In the genomic region with DNA sequence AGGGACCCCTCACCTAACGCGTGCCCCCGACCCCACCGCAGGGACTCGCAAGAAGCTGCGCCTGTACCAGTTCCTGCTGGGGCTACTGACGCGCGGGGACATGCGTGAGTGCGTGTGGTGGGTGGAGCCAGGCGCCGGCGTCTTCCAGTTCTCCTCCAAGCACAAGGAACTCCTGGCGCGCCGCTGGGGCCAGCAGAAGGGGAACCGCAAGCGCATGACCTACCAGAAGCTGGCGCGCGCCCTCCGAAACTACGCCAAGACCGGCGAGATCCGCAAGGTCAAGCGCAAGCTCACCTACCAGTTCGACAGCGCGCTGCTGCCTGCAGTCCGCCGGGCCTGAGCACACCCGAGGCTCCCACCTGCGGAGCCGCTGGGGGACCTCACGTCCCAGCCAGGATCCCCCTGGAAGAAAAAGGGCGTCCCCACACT, we compare ENCODE assay signal across 8 cellular contexts. TPM values are rescaled to one million over a fixed set of nuclear protein-coding genes. Genes with fewer than 3 reads are reported as not detected.
DNase-seq lines count a peak whose midpoint lies in the region; ATAC-seq, FAIRE-seq and TF ChIP-seq lines count a peak whose summit lies in the region.

No MANE protein-coding gene starts in this region.

- peak; percentile 28 for DNase-seq in G401 (ENCODE audit: low spot score)
- DNase-seq in RPMI8226: peak; percentile 87
- DNase-seq in left colon: peak; percentile 89 to 91
- peak in 2 of 3 donors; percentile 18 to 19 for DNase-seq in stimulated activated CD4-positive, alpha-beta T cell treated with anti-CD3 and anti-CD28 coated beads, TNF-alpha, amount 100 ng/mL, for 48 hours (ENCODE audit: low read depth in 3 of 3)
- no peak for DNase-seq in RCC 7860 (ENCODE audit: low spot score)

- in situ Hi-C loops in G401 (cut with HindIII; ENCODE audit: low sequenced_read_pairs): no loop called here

- ATAC-seq in left colon: peak; percentile 55
- no peak for ATAC-seq in SK-N-SH treated with all-trans-retinoic acid at 6 μM for 48 hours
- no peak for ATAC-seq in HG03175 (IDR thresholded peaks at IDR 0.05; ENCODE audit: unreplicated experiment)

- H3K27ac ChIP-seq in cingulate gyrus (ENCODE audit: low read depth, low read length): peak overlapping the region; percentile 29

- no peak for FAIRE-seq in RCC 7860 (lab: Jason Lieb, UNC)

- intact Hi-C loops in left colon (cut with DNase I, micrococcal nuclease): no loop called here

TF ChIP-seq in SK-N-SH treated with all-trans-retinoic acid at 6 μM for 48 hours, 23 proteins besides CTCF, POLR2A, EP300 and RAD21:
- TF ChIP-seq, protein P1, sequence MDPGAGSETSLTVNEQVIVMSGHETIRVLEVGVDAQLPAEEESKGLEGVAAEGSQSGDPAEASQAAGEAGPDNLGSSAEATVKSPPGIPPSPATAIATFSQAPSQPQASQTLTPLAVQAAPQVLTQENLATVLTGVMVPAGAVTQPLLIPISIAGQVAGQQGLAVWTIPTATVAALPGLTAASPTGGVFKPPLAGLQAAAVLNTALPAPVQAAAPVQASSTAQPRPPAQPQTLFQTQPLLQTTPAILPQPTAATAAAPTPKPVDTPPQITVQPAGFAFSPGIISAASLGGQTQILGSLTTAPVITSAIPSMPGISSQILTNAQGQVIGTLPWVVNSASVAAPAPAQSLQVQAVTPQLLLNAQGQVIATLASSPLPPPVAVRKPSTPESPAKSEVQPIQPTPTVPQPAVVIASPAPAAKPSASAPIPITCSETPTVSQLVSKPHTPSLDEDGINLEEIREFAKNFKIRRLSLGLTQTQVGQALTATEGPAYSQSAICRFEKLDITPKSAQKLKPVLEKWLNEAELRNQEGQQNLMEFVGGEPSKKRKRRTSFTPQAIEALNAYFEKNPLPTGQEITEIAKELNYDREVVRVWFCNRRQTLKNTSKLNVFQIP (CRISPR knock-in tag; IDR thresholded peaks at IDR 0.05; ENCODE audit: borderline replicate concordance, low read depth): no peak
- TF ChIP-seq ZFP3 (CRISPR knock-in tag; IDR thresholded peaks at IDR 0.05) (no peak), BACH2 (CRISPR knock-in tag; IDR thresholded peaks at IDR 0.05; ENCODE audit: borderline replicate concordance) (no peak), ZFP30 (CRISPR knock-in tag; IDR thresholded peaks at IDR 0.05) (no peak), TCF4 (CRISPR knock-in tag; IDR thresholded peaks at IDR 0.05; ENCODE audit: borderline replicate concordance) (no peak), ZNF8 (CRISPR knock-in tag; IDR thresholded peaks at IDR 0.05) (no peak), ZC3H10 (CRISPR knock-in tag; IDR thresholded peaks at IDR 0.05) (no peak), ESRRG (CRISPR knock-in tag; IDR thresholded peaks at IDR 0.05) (no peak), CSDC2 (CRISPR knock-in tag; IDR thresholded peaks at IDR 0.05) (no peak), PPARA (CRISPR knock-in tag; IDR thresholded peaks at IDR 0.05; ENCODE audit: borderline replicate concordance) (no peak), SNAI2 (CRISPR knock-in tag; IDR thresholded peaks at IDR 0.05) (no peak), OSR1 (CRISPR knock-in tag; IDR thresholded peaks at IDR 0.05) (no peak), TOX (CRISPR knock-in tag; IDR thresholded peaks at IDR 0.05; ENCODE audit: borderline replicate concordance) (no peak), RARB (CRISPR knock-in tag; IDR thresholded peaks at IDR 0.05) (no peak), ZNF565 (CRISPR knock-in tag; conservative IDR thresholded peaks at IDR 0.05; ENCODE audit: low read depth) (no peak)
- TF ChIP-seq, protein P2, sequence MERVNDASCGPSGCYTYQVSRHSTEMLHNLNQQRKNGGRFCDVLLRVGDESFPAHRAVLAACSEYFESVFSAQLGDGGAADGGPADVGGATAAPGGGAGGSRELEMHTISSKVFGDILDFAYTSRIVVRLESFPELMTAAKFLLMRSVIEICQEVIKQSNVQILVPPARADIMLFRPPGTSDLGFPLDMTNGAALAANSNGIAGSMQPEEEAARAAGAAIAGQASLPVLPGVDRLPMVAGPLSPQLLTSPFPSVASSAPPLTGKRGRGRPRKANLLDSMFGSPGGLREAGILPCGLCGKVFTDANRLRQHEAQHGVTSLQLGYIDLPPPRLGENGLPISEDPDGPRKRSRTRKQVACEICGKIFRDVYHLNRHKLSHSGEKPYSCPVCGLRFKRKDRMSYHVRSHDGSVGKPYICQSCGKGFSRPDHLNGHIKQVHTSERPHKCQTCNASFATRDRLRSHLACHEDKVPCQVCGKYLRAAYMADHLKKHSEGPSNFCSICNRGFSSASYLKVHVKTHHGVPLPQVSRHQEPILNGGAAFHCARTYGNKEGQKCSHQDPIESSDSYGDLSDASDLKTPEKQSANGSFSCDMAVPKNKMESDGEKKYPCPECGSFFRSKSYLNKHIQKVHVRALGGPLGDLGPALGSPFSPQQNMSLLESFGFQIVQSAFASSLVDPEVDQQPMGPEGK (CRISPR knock-in tag; IDR thresholded peaks at IDR 0.05; ENCODE audit: borderline replicate concordance): no peak
- TF ChIP-seq, protein P3, sequence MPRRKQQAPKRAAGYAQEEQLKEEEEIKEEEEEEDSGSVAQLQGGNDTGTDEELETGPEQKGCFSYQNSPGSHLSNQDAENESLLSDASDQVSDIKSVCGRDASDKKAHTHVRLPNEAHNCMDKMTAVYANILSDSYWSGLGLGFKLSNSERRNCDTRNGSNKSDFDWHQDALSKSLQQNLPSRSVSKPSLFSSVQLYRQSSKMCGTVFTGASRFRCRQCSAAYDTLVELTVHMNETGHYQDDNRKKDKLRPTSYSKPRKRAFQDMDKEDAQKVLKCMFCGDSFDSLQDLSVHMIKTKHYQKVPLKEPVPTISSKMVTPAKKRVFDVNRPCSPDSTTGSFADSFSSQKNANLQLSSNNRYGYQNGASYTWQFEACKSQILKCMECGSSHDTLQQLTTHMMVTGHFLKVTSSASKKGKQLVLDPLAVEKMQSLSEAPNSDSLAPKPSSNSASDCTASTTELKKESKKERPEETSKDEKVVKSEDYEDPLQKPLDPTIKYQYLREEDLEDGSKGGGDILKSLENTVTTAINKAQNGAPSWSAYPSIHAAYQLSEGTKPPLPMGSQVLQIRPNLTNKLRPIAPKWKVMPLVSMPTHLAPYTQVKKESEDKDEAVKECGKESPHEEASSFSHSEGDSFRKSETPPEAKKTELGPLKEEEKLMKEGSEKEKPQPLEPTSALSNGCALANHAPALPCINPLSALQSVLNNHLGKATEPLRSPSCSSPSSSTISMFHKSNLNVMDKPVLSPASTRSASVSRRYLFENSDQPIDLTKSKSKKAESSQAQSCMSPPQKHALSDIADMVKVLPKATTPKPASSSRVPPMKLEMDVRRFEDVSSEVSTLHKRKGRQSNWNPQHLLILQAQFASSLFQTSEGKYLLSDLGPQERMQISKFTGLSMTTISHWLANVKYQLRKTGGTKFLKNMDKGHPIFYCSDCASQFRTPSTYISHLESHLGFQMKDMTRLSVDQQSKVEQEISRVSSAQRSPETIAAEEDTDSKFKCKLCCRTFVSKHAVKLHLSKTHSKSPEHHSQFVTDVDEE (CRISPR knock-in tag; IDR thresholded peaks at IDR 0.05): no peak
- TF ChIP-seq, protein P4, sequence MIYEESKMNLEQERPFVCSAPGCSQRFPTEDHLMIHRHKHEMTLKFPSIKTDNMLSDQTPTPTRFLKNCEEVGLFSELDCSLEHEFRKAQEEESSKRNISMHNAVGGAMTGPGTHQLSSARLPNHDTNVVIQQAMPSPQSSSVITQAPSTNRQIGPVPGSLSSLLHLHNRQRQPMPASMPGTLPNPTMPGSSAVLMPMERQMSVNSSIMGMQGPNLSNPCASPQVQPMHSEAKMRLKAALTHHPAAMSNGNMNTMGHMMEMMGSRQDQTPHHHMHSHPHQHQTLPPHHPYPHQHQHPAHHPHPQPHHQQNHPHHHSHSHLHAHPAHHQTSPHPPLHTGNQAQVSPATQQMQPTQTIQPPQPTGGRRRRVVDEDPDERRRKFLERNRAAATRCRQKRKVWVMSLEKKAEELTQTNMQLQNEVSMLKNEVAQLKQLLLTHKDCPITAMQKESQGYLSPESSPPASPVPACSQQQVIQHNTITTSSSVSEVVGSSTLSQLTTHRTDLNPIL (CRISPR knock-in tag; IDR thresholded peaks at IDR 0.05; ENCODE audit: low read depth): no peak

RNA-seq across cellular contexts. Expression of a gene that starts 4.7 kb away (rescaled TPM):
- 0.55 TPM in 1 of 2 replicates, not detected in the other for total RNA-seq in G401 (2014; rRNA removed; shearing (Covaris generic))
- under 1 TPM in 1 of 2 donors, not detected in 1; 0.06 TPM for total RNA-seq in left colon

RNA-seq across cellular contexts. Expression of a gene that starts 9.3 kb away (rescaled TPM):
- 0.44 TPM in 1 of 2 replicates, not detected in the other for total RNA-seq in G401 (2014; rRNA removed; shearing (Covaris generic))
- total RNA-seq in left colon: 10 to 100 TPM; 48.2 to 93.6 TPM

RNA-seq across cellular contexts. Expression of a gene that starts 43.9 kb away (rescaled TPM):
- total RNA-seq in G401 (2014; rRNA removed; shearing (Covaris generic)): 151 and 176 TPM in 2 replicates
- 10 to 100 TPM; 26.0 to 28.2 TPM for total RNA-seq in left colon

RNA-seq across cellular contexts. Expression of a gene that starts 48.3 kb away (rescaled TPM):
- 104 and 113 TPM in 2 replicates for total RNA-seq in G401 (2014; rRNA removed; shearing (Covaris generic))
- 100 to 1,000 TPM; 125 to 132 TPM for total RNA-seq in left colon

RNA-seq across cellular contexts. Expression of a gene that starts 48.6 kb away (rescaled TPM):
- total RNA-seq in G401 (2014; rRNA removed; shearing (Covaris generic)): 0.10 and 1.5 TPM in 2 replicates
- 1 to 10 TPM; 1.5 to 3.1 TPM for total RNA-seq in left colon

Comparison
In these comparisons a context has a peak if more than half of its experiments do, and no peak if none do; other contexts are left out.
1. RNA of a gene that starts 9.3 kb away (total RNA-seq): 48.2 to 93.6 TPM in left colon; 0.44 TPM in G401; every median in the first group is over 10 times any median in the second.